ENCODE assay signal across 13 cellular contexts in the genomic region with DNA sequence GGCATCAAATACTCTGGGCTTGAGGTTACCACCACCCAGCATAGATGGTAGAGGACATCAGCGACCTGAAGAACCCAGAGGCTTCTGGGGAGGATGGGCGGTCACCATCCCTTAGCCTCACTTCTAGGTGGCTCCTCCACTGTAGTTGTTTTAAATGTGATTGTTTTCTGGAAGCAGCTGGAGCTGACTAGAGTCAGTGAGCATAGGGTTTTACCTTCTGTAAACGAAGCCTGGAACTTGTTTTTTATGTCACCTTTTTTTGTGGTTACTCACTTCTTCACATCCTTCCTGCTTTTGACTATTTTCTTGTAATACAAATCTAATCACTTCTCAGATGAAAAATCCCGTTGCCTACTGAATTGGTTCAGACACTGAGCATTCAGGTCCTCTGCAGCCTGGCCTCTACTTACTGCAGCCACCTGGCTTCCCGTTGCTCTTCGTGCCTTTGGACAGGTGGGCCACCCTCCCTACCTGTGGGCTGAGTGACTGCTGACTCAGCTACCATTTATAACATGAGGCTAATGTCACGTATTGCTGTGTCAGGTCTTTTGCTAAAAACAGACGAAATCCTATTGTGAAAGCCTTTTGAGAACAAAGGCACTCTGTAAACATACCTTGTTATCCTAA.
A peak's percentile ranks its signal among the peaks of the same experiment; 100 is the strongest.
DNase-seq lines count a peak whose midpoint lies in the region; ATAC-seq lines count a peak whose summit lies in the region.
"Had no signal": no experiment of that assay in that cellular context is flagged by ENCODE, and none has a peak within 500 bp of the region (broad histone marks: within the 10 kb centered on the region; RNA-seq: fewer than 3 reads in every experiment).

No MANE protein-coding gene starts in this region.

- H3K36me3 Mint-ChIP-seq in activated CD4-positive, alpha-beta memory T cell treated with anti-CD3 and anti-CD28 coated beads for 36 hours: peaks cover 36% of the 10 kb centered on the region
- H3K36me3 Mint-ChIP-seq in effector memory CD8-positive, alpha-beta T cell (ENCODE audit: insufficient read depth): peaks cover 3% of the 10 kb centered on the region

- no peak overlapping the region for H3K4me3 Mint-ChIP-seq in activated CD4-positive, alpha-beta memory T cell treated with anti-CD3 and anti-CD28 coated beads for 36 hours
- H3K4me3 Mint-ChIP-seq in effector memory CD8-positive, alpha-beta T cell: peak overlapping the region; percentile 73 to 76
- H3K4me3 Mint-ChIP-seq in stimulated activated naive CD8-positive, alpha-beta T cell treated with anti-CD3 and anti-CD28 coated beads, Interleukin-15, amount 100 ng/mL, for 72 hours: peak overlapping the region; percentile 36 to 55

- POLR2A ChIA-PET in activated CD4-positive, alpha-beta memory T cell treated with anti-CD3 and anti-CD28 coated beads for 36 hours (lab: Charles Lee): no interaction called here

- H3K27ac Mint-ChIP-seq in activated CD4-positive, alpha-beta memory T cell treated with anti-CD3 and anti-CD28 coated beads for 36 hours: peak overlapping the region; percentile 79
- peak overlapping the region; percentile 88 to 95 for H3K27ac Mint-ChIP-seq in effector memory CD8-positive, alpha-beta T cell
- peak overlapping the region; percentile 34 to 37 for H3K27ac Mint-ChIP-seq in stimulated activated naive CD8-positive, alpha-beta T cell treated with anti-CD3 and anti-CD28 coated beads, Interleukin-15, amount 100 ng/mL, for 72 hours

- peak; percentile 16 for DNase-seq in activated gamma-delta T cell treated with Interleukin-2 at 50 U/mL for 16 hours
- DNase-seq in activated gamma-delta T cell (lab: John Stamatoyannopoulos, UW): no peak
- peak; percentile 27 for DNase-seq in activated CD4-positive, alpha-beta memory T cell treated with anti-CD3 and anti-CD28 coated beads for 36 hours
- DNase-seq in effector memory CD8-positive, alpha-beta T cell: peak in 2 of 3 experiments; percentile 3 to 21
- DNase-seq in stimulated activated naive CD8-positive, alpha-beta T cell treated with anti-CD3 and anti-CD28 coated beads, Interleukin-15, amount 100 ng/mL, for 72 hours: no peak
- no peak for DNase-seq in stimulated activated CD4-positive, alpha-beta T cell treated with anti-CD3 and anti-CD28 coated beads, Interleukin-4, amount 100 ng/mL, for 1 hour
- DNase-seq: amygdala, NCI-H446 treated with DMSO at 0.1 percent for 48 hours, Right ventricle myocardium superior, small intestine had no signal

- H3K4me1 Mint-ChIP-seq in activated CD4-positive, alpha-beta memory T cell treated with anti-CD3 and anti-CD28 coated beads for 36 hours (ENCODE audit: low read depth): peaks cover 55% of the 10 kb centered on the region
- H3K4me1 Mint-ChIP-seq in effector memory CD8-positive, alpha-beta T cell (ENCODE audit: low read depth in 2 of 2): peaks cover 36 to 61% of the 10 kb centered on the region in 2 donors
- H3K4me1 Mint-ChIP-seq in stimulated activated naive CD8-positive, alpha-beta T cell treated with anti-CD3 and anti-CD28 coated beads, Interleukin-15, amount 100 ng/mL, for 72 hours: peaks cover 46% of the 10 kb centered on the region

- H3K9me3 Mint-ChIP-seq in activated CD4-positive, alpha-beta memory T cell treated with anti-CD3 and anti-CD28 coated beads for 36 hours: no peaks in the 10 kb centered on the region
- no peaks in the 10 kb centered on the region for H3K9me3 Mint-ChIP-seq in effector memory CD8-positive, alpha-beta T cell
- H3K9me3 Mint-ChIP-seq in stimulated activated naive CD8-positive, alpha-beta T cell treated with anti-CD3 and anti-CD28 coated beads, Interleukin-15, amount 100 ng/mL, for 72 hours: no peaks in the 10 kb centered on the region

- intact Hi-C loops in activated CD4-positive, alpha-beta memory T cell treated with anti-CD3 and anti-CD28 coated beads for 36 hours (cut with micrococcal nuclease): loop anchor here (2.0 to 5.0 kb wide), 3 partner anchors 65 to 167 kb away; no protein-coding TSS in a partner anchor

- no peaks in the 10 kb centered on the region for H3K27me3 Mint-ChIP-seq in activated CD4-positive, alpha-beta memory T cell treated with anti-CD3 and anti-CD28 coated beads for 36 hours
- H3K27me3 Mint-ChIP-seq in effector memory CD8-positive, alpha-beta T cell: no peaks in the 10 kb centered on the region
- H3K27me3 Mint-ChIP-seq in stimulated activated naive CD8-positive, alpha-beta T cell treated with anti-CD3 and anti-CD28 coated beads, Interleukin-15, amount 100 ng/mL, for 72 hours: no peaks in the 10 kb centered on the region

- peak; percentile 81 for ATAC-seq in effector memory CD8-positive, alpha-beta T cell (replicated peaks)
- ATAC-seq in stimulated activated naive CD8-positive, alpha-beta T cell treated with anti-CD3 and anti-CD28 coated beads, Interleukin-15, amount 100 ng/mL, for 72 hours: peak; percentile 67
- ATAC-seq in GM21526 (IDR thresholded peaks at IDR 0.05; ENCODE audit: low FRiP score, unreplicated experiment) (no peak), HG03175 (IDR thresholded peaks at IDR 0.05; ENCODE audit: unreplicated experiment) (no peak)
- ATAC-seq: gastroesophageal sphincter had no signal

- CTCF ChIA-PET in activated CD4-positive, alpha-beta memory T cell treated with anti-CD3 and anti-CD28 coated beads for 36 hours (lab: Charles Lee): no interaction called here

Comparison
In these comparisons a context has a peak if more than half of its experiments do, and no peak if none do; other contexts are left out.
1. DNase-seq: peak in activated gamma-delta T cell treated with Interleukin-2 at 50 U/mL for 16 hours (single experiment), activated CD4-positive, alpha-beta memory T cell treated with anti-CD3 and anti-CD28 coated beads for 36 hours (single experiment) and effector memory CD8-positive, alpha-beta T cell (2 of 3); none in activated gamma-delta T cell (single experiment), stimulated activated naive CD8-positive, alpha-beta T cell treated with anti-CD3 and anti-CD28 coated beads, Interleukin-15, amount 100 ng/mL, for 72 hours (0 of 2) and stimulated activated CD4-positive, alpha-beta T cell treated with anti-CD3 and anti-CD28 coated beads, Interleukin-4, amount 100 ng/mL, for 1 hour (single experiment).
2. H3K27ac Mint-ChIP-seq: peak in every context shown above with its lines; median percentile 92 in effector memory CD8-positive, alpha-beta T cell; 79 in activated CD4-positive, alpha-beta memory T cell treated with anti-CD3 and anti-CD28 coated beads for 36 hours; 36 in stimulated activated naive CD8-positive, alpha-beta T cell treated with anti-CD3 and anti-CD28 coated beads, Interleukin-15, amount 100 ng/mL, for 72 hours.
3. ATAC-seq: peak in effector memory CD8-positive, alpha-beta T cell (single experiment) and stimulated activated naive CD8-positive, alpha-beta T cell treated with anti-CD3 and anti-CD28 coated beads, Interleukin-15, amount 100 ng/mL, for 72 hours (single experiment); none in GM21526 (single experiment) and HG03175 (single experiment).